ENCODE assay signal across 1 cellular context in genomic region chr9:133973791-133974630, GRCh38.
TF ChIP-seq lines count a peak whose summit lies in the region.

No MANE protein-coding gene starts in this region.

TF ChIP-seq in HepG2, 621 proteins besides CTCF, POLR2A, EP300 and RAD21 (continued from another document and continues in another):
- no peak for TF ChIP-seq ELK4 (CRISPR knock-in tag; IDR thresholded peaks at IDR 0.05; ENCODE audit: borderline replicate concordance)
- no peak for TF ChIP-seq ZNF740 (CRISPR knock-in tag; IDR thresholded peaks at IDR 0.05)
- no peak for TF ChIP-seq ZNF569 (CRISPR knock-in tag; IDR thresholded peaks at IDR 0.05; ENCODE audit: borderline replicate concordance)
- TF ChIP-seq, protein P1, sequence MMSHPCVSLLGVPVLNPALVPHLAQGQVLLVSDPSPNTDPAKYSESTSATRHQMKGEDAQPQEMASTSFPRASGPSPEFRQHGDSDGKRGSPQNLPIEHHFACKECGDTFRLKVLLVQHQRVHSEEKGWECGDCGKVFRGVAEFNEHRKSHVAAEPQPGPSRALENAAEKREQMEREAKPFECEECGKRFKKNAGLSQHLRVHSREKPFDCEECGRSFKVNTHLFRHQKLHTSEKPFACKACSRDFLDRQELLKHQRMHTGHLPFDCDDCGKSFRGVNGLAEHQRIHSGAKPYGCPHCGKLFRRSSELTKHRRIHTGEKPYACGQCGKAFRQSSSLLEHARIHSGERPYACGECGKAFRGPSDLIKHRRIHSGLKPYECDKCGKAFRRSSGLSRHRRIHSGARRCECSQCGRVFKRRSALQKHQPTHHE (CRISPR knock-in tag; IDR thresholded peaks at IDR 0.05; ENCODE audit: borderline replicate concordance) = no peak
- TF ChIP-seq U2AF2 (IDR thresholded peaks at IDR 0.05; ENCODE audit: low read depth, low read length) = no peak
- TF ChIP-seq TRIM24 (CRISPR knock-in tag; IDR thresholded peaks at IDR 0.05) = no peak
- TF ChIP-seq ISL2 (CRISPR knock-in tag; IDR thresholded peaks at IDR 0.05) = no peak
- TF ChIP-seq ZMYM4 (CRISPR knock-in tag; IDR thresholded peaks at IDR 0.05) = 0 out of 2 replicates have a peak, but pooled peaks have one; percentile 38
- 0 out of 2 replicates have a peak, but pooled peaks have one; percentile 36 for TF ChIP-seq ERF (CRISPR knock-in tag; IDR thresholded peaks at IDR 0.05)
- peak; percentile 19; the same call in 1 of the 2 replicates for TF ChIP-seq IRF9 (CRISPR knock-in tag; IDR thresholded peaks at IDR 0.05; ENCODE audit: borderline replicate concordance)
- peak; percentile 70; the same call in 1 of the 2 replicates for TF ChIP-seq ZNF609 (CRISPR knock-in tag; IDR thresholded peaks at IDR 0.05; ENCODE audit: borderline replicate concordance)
- no peak for TF ChIP-seq GTF2F1 (IDR thresholded peaks at IDR 0.05; ENCODE audit: low read length)
- no peak for TF ChIP-seq ZNF614 (CRISPR knock-in tag; IDR thresholded peaks at IDR 0.05; ENCODE audit: borderline replicate concordance)
- no peak for TF ChIP-seq ZNF547 (CRISPR knock-in tag; IDR thresholded peaks at IDR 0.05)
- TF ChIP-seq RERE (CRISPR knock-in tag; IDR thresholded peaks at IDR 0.05; ENCODE audit: low read depth) = no peak
- no peak for TF ChIP-seq KDM5A (IDR thresholded peaks at IDR 0.05; ENCODE audit: borderline replicate concordance, low read length)
- TF ChIP-seq ZNF710 (CRISPR knock-in tag; IDR thresholded peaks at IDR 0.05; ENCODE audit: borderline replicate concordance) = peak; percentile 38; the same call in 1 of the 2 replicates
- TF ChIP-seq ZNF280D (CRISPR knock-in tag; IDR thresholded peaks at IDR 0.05) = peak; percentile 25; the same call in 1 of the 2 replicates
- TF ChIP-seq, protein P2, sequence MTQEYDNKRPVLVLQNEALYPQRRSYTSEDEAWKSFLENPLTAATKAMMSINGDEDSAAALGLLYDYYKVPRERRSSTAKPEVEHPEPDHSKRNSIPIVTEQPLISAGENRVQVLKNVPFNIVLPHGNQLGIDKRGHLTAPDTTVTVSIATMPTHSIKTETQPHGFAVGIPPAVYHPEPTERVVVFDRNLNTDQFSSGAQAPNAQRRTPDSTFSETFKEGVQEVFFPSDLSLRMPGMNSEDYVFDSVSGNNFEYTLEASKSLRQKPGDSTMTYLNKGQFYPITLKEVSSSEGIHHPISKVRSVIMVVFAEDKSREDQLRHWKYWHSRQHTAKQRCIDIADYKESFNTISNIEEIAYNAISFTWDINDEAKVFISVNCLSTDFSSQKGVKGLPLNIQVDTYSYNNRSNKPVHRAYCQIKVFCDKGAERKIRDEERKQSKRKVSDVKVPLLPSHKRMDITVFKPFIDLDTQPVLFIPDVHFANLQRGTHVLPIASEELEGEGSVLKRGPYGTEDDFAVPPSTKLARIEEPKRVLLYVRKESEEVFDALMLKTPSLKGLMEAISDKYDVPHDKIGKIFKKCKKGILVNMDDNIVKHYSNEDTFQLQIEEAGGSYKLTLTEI (CRISPR knock-in tag; conservative IDR thresholded peaks at IDR 0.05) = no peak
- TF ChIP-seq REPIN1 (CRISPR knock-in tag; IDR thresholded peaks at IDR 0.05; ENCODE audit: borderline replicate concordance, low read depth) = no peak
- TF ChIP-seq ZNF605 (CRISPR knock-in tag; IDR thresholded peaks at IDR 0.05) = no peak
- TF ChIP-seq GABPA (IDR thresholded peaks at IDR 0.05; ENCODE audit: low read depth, low read length) = no peak
- TF ChIP-seq GABPA (CRISPR knock-in tag; IDR thresholded peaks at IDR 0.05; ENCODE audit: low read depth) = peak; percentile 67
- TF ChIP-seq PHF8 (CRISPR knock-in tag; IDR thresholded peaks at IDR 0.05) = no peak
- TF ChIP-seq, protein P3, sequence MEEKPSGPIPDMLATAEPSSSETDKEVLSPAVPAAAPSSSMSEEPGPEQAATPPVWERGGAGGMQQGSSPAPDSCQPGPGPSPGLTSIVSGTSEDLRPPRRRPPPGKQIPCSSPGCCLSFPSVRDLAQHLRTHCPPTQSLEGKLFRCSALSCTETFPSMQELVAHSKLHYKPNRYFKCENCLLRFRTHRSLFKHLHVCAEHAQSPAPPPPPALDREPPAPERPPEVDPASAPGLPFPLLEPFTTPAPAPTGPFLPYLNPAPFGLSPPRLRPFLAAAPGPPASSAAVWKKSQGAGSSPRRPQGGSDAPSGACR (CRISPR knock-in tag; IDR thresholded peaks at IDR 0.05) = no peak
- TF ChIP-seq JARID2 (CRISPR knock-in tag; IDR thresholded peaks at IDR 0.05; ENCODE audit: insufficient replicate concordance) = no peak
- peak; percentile 65; the same call in 1 of the 2 replicates for TF ChIP-seq HNF1B (CRISPR knock-in tag; IDR thresholded peaks at IDR 0.05)
- no peak for TF ChIP-seq EED (CRISPR knock-in tag; IDR thresholded peaks at IDR 0.05)
- TF ChIP-seq MAFF (IDR thresholded peaks at IDR 0.05; ENCODE audit: low read depth, low read length) = no peak
- TF ChIP-seq KLF9 (CRISPR knock-in tag; IDR thresholded peaks at IDR 0.05; ENCODE audit: low read depth) = no peak
- no peak for TF ChIP-seq KLF11 (CRISPR knock-in tag; IDR thresholded peaks at IDR 0.05)
